ENCODE assay signal across 1 cellular context in genomic region chr19:51660975-51661600, GRCh38.
A peak's percentile ranks its signal among the peaks of the same experiment; 100 is the strongest.
TF ChIP-seq lines count a peak whose summit lies in the region.

No MANE protein-coding gene starts in this region.

TF ChIP-seq in HepG2, 621 proteins besides CTCF, POLR2A, EP300 and RAD21:
- TF ChIP-seq ZNF850 (CRISPR knock-in tag; conservative IDR thresholded peaks at IDR 0.05) = no peak
- peak; percentile 45 for TF ChIP-seq STAG1 (CRISPR knock-in tag; IDR thresholded peaks at IDR 0.05)
- TF ChIP-seq ZNF280B (CRISPR knock-in tag; IDR thresholded peaks at IDR 0.05; ENCODE audit: borderline replicate concordance) = no peak
